12 cellular contexts compared by ENCODE assay signal in genomic region chr17:75272848-75273184, GRCh38. TPM values are rescaled to one million over a fixed set of nuclear protein-coding genes. Genes with fewer than 3 reads are reported as not detected.
A peak's percentile ranks its signal among the peaks of the same experiment; 100 is the strongest.
DNase-seq lines count a peak whose midpoint lies in the region; ATAC-seq, FAIRE-seq and TF ChIP-seq lines count a peak whose summit lies in the region.
"Had no signal": no experiment of that assay in that cellular context is flagged by ENCODE, and none has a peak within 500 bp of the region (broad histone marks: within the 10 kb centered on the region; RNA-seq: fewer than 3 reads in every experiment).

No MANE protein-coding gene starts in this region.

- peak overlapping the region; percentile 86 for H3K4me3 Mint-ChIP-seq in activated CD8-positive, alpha-beta memory T cell treated with anti-CD3 and anti-CD28 coated beads, Interleukin-2, amount 10 ng/mL, durations not matched to agents 7 days and 5 days
- peak overlapping the region; percentile 54 for H3K4me3 Mint-ChIP-seq in astrocyte (ENCODE audit: unreplicated experiment)
- peak overlapping the region; percentile 51 for H3K4me3 Mint-ChIP-seq in progenitor cell of endocrine pancreas (ENCODE audit: low read depth)

- H2AFZ ChIP-seq in astrocyte (ENCODE audit: low read depth, low read length): no peak overlapping the region

- no peaks in the 10 kb centered on the region for H3K27me3 ChIP-seq in astrocyte (ENCODE audit: insufficient read depth, low read length)
- H3K27me3 ChIP-seq: body of pancreas had no signal

- H3K27me3 Mint-ChIP-seq in activated CD8-positive, alpha-beta memory T cell treated with anti-CD3 and anti-CD28 coated beads, Interleukin-2, amount 10 ng/mL, durations not matched to agents 7 days and 5 days: no peaks in the 10 kb centered on the region
- H3K27me3 Mint-ChIP-seq in astrocyte (ENCODE audit: low read depth, unreplicated experiment): no peaks in the 10 kb centered on the region
- H3K27me3 Mint-ChIP-seq in progenitor cell of endocrine pancreas: no peaks in the 10 kb centered on the region

- H3K4me2 ChIP-seq in astrocyte (ENCODE audit: low read length): peak overlapping the region; percentile 93

- no peaks in the 10 kb centered on the region for H3K79me2 ChIP-seq in astrocyte (ENCODE audit: insufficient read depth, low read length)

- H3K9me3 Mint-ChIP-seq in activated CD8-positive, alpha-beta memory T cell treated with anti-CD3 and anti-CD28 coated beads, Interleukin-2, amount 10 ng/mL, durations not matched to agents 7 days and 5 days (ENCODE audit: low read depth): no peaks in the 10 kb centered on the region
- no peaks in the 10 kb centered on the region for H3K9me3 Mint-ChIP-seq in astrocyte (ENCODE audit: unreplicated experiment)
- no peaks in the 10 kb centered on the region for H3K9me3 Mint-ChIP-seq in progenitor cell of endocrine pancreas (ENCODE audit: low read depth)

- ATAC-seq in activated CD8-positive, alpha-beta memory T cell treated with anti-CD3 and anti-CD28 coated beads, Interleukin-2, amount 10 ng/mL, durations not matched to agents 7 days and 5 days: no peak
- ATAC-seq in HG03196 (IDR thresholded peaks at IDR 0.05; ENCODE audit: unreplicated experiment): no peak
- ATAC-seq: body of pancreas had no signal

- H3K9ac ChIP-seq in astrocyte (ENCODE audit: low read length): no peak overlapping the region

- peaks cover 36% of the 10 kb centered on the region for H3K4me1 Mint-ChIP-seq in activated CD8-positive, alpha-beta memory T cell treated with anti-CD3 and anti-CD28 coated beads, Interleukin-2, amount 10 ng/mL, durations not matched to agents 7 days and 5 days
- H3K4me1 Mint-ChIP-seq in astrocyte (ENCODE audit: low read depth, unreplicated experiment): peaks cover 5% of the 10 kb centered on the region
- H3K4me1 Mint-ChIP-seq in progenitor cell of endocrine pancreas (ENCODE audit: low read depth): peaks cover 11% of the 10 kb centered on the region

- H3K4me1 ChIP-seq in astrocyte (ENCODE audit: insufficient read depth, low read length): peaks cover 41% of the 10 kb centered on the region

- peaks cover 16% of the 10 kb centered on the region for H3K36me3 Mint-ChIP-seq in activated CD8-positive, alpha-beta memory T cell treated with anti-CD3 and anti-CD28 coated beads, Interleukin-2, amount 10 ng/mL, durations not matched to agents 7 days and 5 days
- peaks cover 4% of the 10 kb centered on the region for H3K36me3 Mint-ChIP-seq in astrocyte (ENCODE audit: low read depth, unreplicated experiment)
- no peaks in the 10 kb centered on the region for H3K36me3 Mint-ChIP-seq in progenitor cell of endocrine pancreas (ENCODE audit: insufficient read depth)

- H3K27ac ChIP-seq in astrocyte (ENCODE audit: low read depth, low read length): no peak overlapping the region
- H3K27ac ChIP-seq: epithelial cell of prostate had no signal

- H3K9me3 ChIP-seq in astrocyte (ENCODE audit: insufficient read depth, low read depth, low read length): no peaks in the 10 kb centered on the region
- H3K9me3 ChIP-seq: body of pancreas had no signal

- H3K4me3 ChIP-seq in astrocyte (ENCODE audit: insufficient read depth, low read depth, low read length): no peak overlapping the region
- H3K4me3 ChIP-seq: body of pancreas had no signal

- H4K20me1 ChIP-seq in astrocyte (ENCODE audit: insufficient read depth, low read length): peaks cover 7% of the 10 kb centered on the region

- CTCF ChIA-PET in activated CD8-positive, alpha-beta memory T cell treated with anti-CD3 and anti-CD28 coated beads, Interleukin-2, amount 10 ng/mL, durations not matched to agents 7 days and 5 days (lab: Charles Lee): interaction anchor here (4.7 to 5.8 kb wide), 3 partner anchors 12 to 140 kb away, joined by 36 to 95 read pairs (median 86); partner anchors contain the start of genes GGA3, MRPS7 and SLC25A19

- no peak for TF ChIP-seq CTCF in astrocyte (IDR thresholded peaks at IDR 0.05; ENCODE audit: insufficient read depth, low read depth, low read length)
- TF ChIP-seq CTCF in progenitor cell of endocrine pancreas (IDR thresholded peaks at IDR 0.05; ENCODE audit: unreplicated experiment): no peak

- no peak for FAIRE-seq in astrocyte (lab: Jason Lieb, UNC)
- FAIRE-seq: G401.6 had no signal

- H3K27ac Mint-ChIP-seq in activated CD8-positive, alpha-beta memory T cell treated with anti-CD3 and anti-CD28 coated beads, Interleukin-2, amount 10 ng/mL, durations not matched to agents 7 days and 5 days: peak overlapping the region; percentile 86
- H3K27ac Mint-ChIP-seq in astrocyte (ENCODE audit: unreplicated experiment) (no peak overlapping the region), progenitor cell of endocrine pancreas (no peak overlapping the region)

- no peak for DNase-seq in activated CD8-positive, alpha-beta memory T cell treated with anti-CD3 and anti-CD28 coated beads, Interleukin-2, amount 10 ng/mL, durations not matched to agents 7 days and 5 days
- DNase-seq in activated CD8-positive, alpha-beta memory T cell treated with anti-CD3 and anti-CD28 coated beads, Interleukin-2, amount 50 U/mL, for 48 hours: no peak
- DNase-seq in NCI-H446 treated with DMSO at 0.1 percent for 48 hours (lab: John Stamatoyannopoulos, UW) (peak; percentile 13), astrocyte (ENCODE audit: low read depth) (peak; percentile 41), progenitor cell of endocrine pancreas (ENCODE audit: low spot score, unreplicated experiment) (no peak), GM19240 (ENCODE audit: insufficient read length, low spot score) (no peak)
- DNase-seq in stimulated activated CD4-positive, alpha-beta T cell treated with anti-CD3 and anti-CD28 coated beads, Interleukin-15, amount 100 ng/mL, for 24 hours: no peak
- DNase-seq: ACHN had no signal

- H3K36me3 ChIP-seq in astrocyte (ENCODE audit: insufficient read depth, low read length): no peaks in the 10 kb centered on the region

RNA-seq across cellular contexts. Expression of gene MIF4GD, which starts 1.8 kb away (rescaled TPM):
- 10 to 100 TPM; 56.9 to 58.5 TPM for total RNA-seq in activated CD8-positive, alpha-beta memory T cell treated with anti-CD3 and anti-CD28 coated beads, Interleukin-2, amount 10 ng/mL, durations not matched to agents 7 days and 5 days
- total RNA-seq in astrocyte (3.9 and 5.0 TPM in 2 replicates), progenitor cell of endocrine pancreas (14.8 and 16.3 TPM in 2 replicates)

RNA-seq across cellular contexts. Expression of gene MRPS7, which starts 11.1 kb away (rescaled TPM):
- total RNA-seq in activated CD8-positive, alpha-beta memory T cell treated with anti-CD3 and anti-CD28 coated beads, Interleukin-2, amount 10 ng/mL, durations not matched to agents 7 days and 5 days: 10 to 100 TPM; 49.5 to 56.9 TPM
- total RNA-seq in astrocyte (50.0 and 55.0 TPM in 2 replicates), progenitor cell of endocrine pancreas (55.2 and 59.2 TPM in 2 replicates)

RNA-seq across cellular contexts. Expression of gene GGA3, which starts 11.4 kb away (rescaled TPM):
- 10 to 100 TPM; 84.6 to 90.2 TPM for total RNA-seq in activated CD8-positive, alpha-beta memory T cell treated with anti-CD3 and anti-CD28 coated beads, Interleukin-2, amount 10 ng/mL, durations not matched to agents 7 days and 5 days
- total RNA-seq in astrocyte: 25.3 and 28.5 TPM in 2 replicates
- 66.8 and 68.1 TPM in 2 replicates for total RNA-seq in progenitor cell of endocrine pancreas

RNA-seq across cellular contexts. Expression of gene SLC25A19, which starts 16.4 kb away (rescaled TPM):
- 10 to 100 TPM; 46.3 to 66.4 TPM for total RNA-seq in activated CD8-positive, alpha-beta memory T cell treated with anti-CD3 and anti-CD28 coated beads, Interleukin-2, amount 10 ng/mL, durations not matched to agents 7 days and 5 days
- total RNA-seq in astrocyte (8.8 and 12.8 TPM in 2 replicates), progenitor cell of endocrine pancreas (14.1 and 18.4 TPM in 2 replicates)

Comparison
In these comparisons a context has a peak if more than half of its experiments do, and no peak if none do; other contexts are left out.
1. DNase-seq: peak in NCI-H446 treated with DMSO at 0.1 percent for 48 hours (single experiment) and astrocyte (single experiment); none in activated CD8-positive, alpha-beta memory T cell treated with anti-CD3 and anti-CD28 coated beads, Interleukin-2, amount 10 ng/mL, durations not matched to agents 7 days and 5 days (single experiment), activated CD8-positive, alpha-beta memory T cell treated with anti-CD3 and anti-CD28 coated beads, Interleukin-2, amount 50 U/mL, for 48 hours (single experiment), progenitor cell of endocrine pancreas (single experiment), stimulated activated CD4-positive, alpha-beta T cell treated with anti-CD3 and anti-CD28 coated beads, Interleukin-15, amount 100 ng/mL, for 24 hours (single experiment) and GM19240 (single experiment).
2. Peak in every context shown above with its lines, with median percentiles within 50 percentile points of each other: H3K4me3 Mint-ChIP-seq.